1 cellular context compared by ENCODE assay signal in the genomic region with DNA sequence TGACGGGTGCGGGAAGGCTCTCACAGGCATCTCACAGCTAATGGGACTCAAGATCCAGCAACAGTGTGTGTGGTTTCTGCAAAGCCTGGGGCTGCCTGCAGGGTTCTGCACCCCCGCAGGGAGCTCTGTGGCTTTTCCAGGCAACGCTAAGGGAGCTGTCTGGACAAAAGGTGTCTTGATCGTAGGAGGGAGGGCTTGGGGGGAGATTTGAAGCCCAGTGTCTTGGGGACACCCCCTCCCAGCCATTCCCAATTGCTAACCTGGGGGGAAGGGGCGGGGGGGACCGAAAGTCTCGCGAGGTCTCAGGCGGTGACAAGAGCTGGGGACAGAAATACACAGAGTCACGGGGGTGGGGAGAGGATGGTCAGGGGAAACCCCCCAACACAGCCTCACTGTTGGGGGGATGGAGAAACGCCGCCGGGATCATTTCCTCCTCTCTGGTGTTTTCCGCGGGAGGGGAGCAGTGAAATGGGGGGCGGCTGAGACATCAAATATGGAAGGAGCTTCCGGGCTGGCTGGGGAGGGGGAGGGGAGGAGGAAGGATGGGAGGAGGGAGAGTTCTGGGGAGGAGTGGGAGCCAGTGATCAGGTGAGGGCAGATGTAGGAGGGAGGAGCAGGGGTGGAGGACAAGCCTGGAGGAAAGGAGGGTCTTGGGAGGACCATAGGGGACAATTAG.
TF ChIP-seq lines count a peak whose summit lies in the region.

No MANE protein-coding gene starts in this region.

TF ChIP-seq in HEK293, 187 proteins besides CTCF, POLR2A, EP300 and RAD21 (continued from another document and continues in another):
- TF ChIP-seq ZSCAN5A (tag by site-specific recombination; IDR thresholded peaks at IDR 0.05) (no peak), ZNF214 (tag by site-specific recombination; IDR thresholded peaks at IDR 0.05; ENCODE audit: borderline replicate concordance) (no peak), ZIC2 (tag by site-specific recombination; IDR thresholded peaks at IDR 0.05) (peak; percentile 83), ZNF2 (tag by site-specific recombination; IDR thresholded peaks at IDR 0.05) (no peak; the same call in 1 of the 2 replicates), ZNF292 (tag by site-specific recombination; IDR thresholded peaks at IDR 0.05; ENCODE audit: borderline replicate concordance, low read depth) (no peak), ZNF561 (tag by site-specific recombination; IDR thresholded peaks at IDR 0.05; ENCODE audit: borderline replicate concordance) (0 out of 2 replicates have a peak, but pooled peaks have one; percentile 19), ZNF548 (tag by site-specific recombination; IDR thresholded peaks at IDR 0.05) (no peak), ZNF398 (tag by site-specific recombination; IDR thresholded peaks at IDR 0.05) (peak; percentile 96), ZNF76 (tag by site-specific recombination; IDR thresholded peaks at IDR 0.05; ENCODE audit: borderline replicate concordance, low read depth) (peak; percentile 57; the same call in 1 of the 2 replicates), ZNF670 (tag by site-specific recombination; IDR thresholded peaks at IDR 0.05; ENCODE audit: low read depth) (no peak), ZNF624 (tag by site-specific recombination; IDR thresholded peaks at IDR 0.05) (no peak), ZFHX2 (tag by site-specific recombination; conservative IDR thresholded peaks at IDR 0.05) (peak; percentile 83), ZNF629 (tag by site-specific recombination; IDR thresholded peaks at IDR 0.05) (peak; percentile 30; the same call in 1 of the 2 replicates), ZNF140 (tag by site-specific recombination; IDR thresholded peaks at IDR 0.05) (no peak), KLF10 (tag by site-specific recombination; IDR thresholded peaks at IDR 0.05) (no peak), YY2 (tag by site-specific recombination; IDR thresholded peaks at IDR 0.05) (peak; percentile 69), ZBTB1 (tag by site-specific recombination; IDR thresholded peaks at IDR 0.05) (no peak), KLF16 (tag by site-specific recombination; IDR thresholded peaks at IDR 0.05) (peak; percentile 59), KLF8 (tag by site-specific recombination; IDR thresholded peaks at IDR 0.05) (peak; percentile 82), ZNF521 (tag by site-specific recombination; IDR thresholded peaks at IDR 0.05) (no peak), ZNF211 (tag by site-specific recombination; IDR thresholded peaks at IDR 0.05; ENCODE audit: low read depth) (no peak), ZNF514 (tag by site-specific recombination; IDR thresholded peaks at IDR 0.05) (no peak), ZNF558 (tag by site-specific recombination; IDR thresholded peaks at IDR 0.05) (no peak), PRDM10 (tag by site-specific recombination; IDR thresholded peaks at IDR 0.05) (peak; percentile 97), ZEB2 (tag by site-specific recombination; IDR thresholded peaks at IDR 0.05) (0 out of 2 replicates have a peak, but pooled peaks have one; percentile 23), ZBTB20 (tag by site-specific recombination; IDR thresholded peaks at IDR 0.05) (peak; percentile 77), HOXC10 (CRISPR knock-in tag; IDR thresholded peaks at IDR 0.05) (no peak), ZNF184 (tag by site-specific recombination; IDR thresholded peaks at IDR 0.05) (no peak), GLIS1 (tag by site-specific recombination; IDR thresholded peaks at IDR 0.05) (peak; percentile 63; the same call in 1 of the 2 replicates), ZNF585B (tag by site-specific recombination; IDR thresholded peaks at IDR 0.05) (no peak), REPIN1 (tag by site-specific recombination; IDR thresholded peaks at IDR 0.05; ENCODE audit: low read depth) (no peak), ZNF791 (tag by site-specific recombination; IDR thresholded peaks at IDR 0.05) (no peak), ZXDB (tag by site-specific recombination; IDR thresholded peaks at IDR 0.05) (peak; percentile 76), ZNF404 (tag by site-specific recombination; IDR thresholded peaks at IDR 0.05) (no peak), ZNF645 (tag by site-specific recombination; IDR thresholded peaks at IDR 0.05) (no peak), ZNF560 (tag by site-specific recombination; IDR thresholded peaks at IDR 0.05; ENCODE audit: borderline replicate concordance) (no peak), ZNF248 (tag by site-specific recombination; IDR thresholded peaks at IDR 0.05) (no peak)
- TF ChIP-seq, protein P1, sequence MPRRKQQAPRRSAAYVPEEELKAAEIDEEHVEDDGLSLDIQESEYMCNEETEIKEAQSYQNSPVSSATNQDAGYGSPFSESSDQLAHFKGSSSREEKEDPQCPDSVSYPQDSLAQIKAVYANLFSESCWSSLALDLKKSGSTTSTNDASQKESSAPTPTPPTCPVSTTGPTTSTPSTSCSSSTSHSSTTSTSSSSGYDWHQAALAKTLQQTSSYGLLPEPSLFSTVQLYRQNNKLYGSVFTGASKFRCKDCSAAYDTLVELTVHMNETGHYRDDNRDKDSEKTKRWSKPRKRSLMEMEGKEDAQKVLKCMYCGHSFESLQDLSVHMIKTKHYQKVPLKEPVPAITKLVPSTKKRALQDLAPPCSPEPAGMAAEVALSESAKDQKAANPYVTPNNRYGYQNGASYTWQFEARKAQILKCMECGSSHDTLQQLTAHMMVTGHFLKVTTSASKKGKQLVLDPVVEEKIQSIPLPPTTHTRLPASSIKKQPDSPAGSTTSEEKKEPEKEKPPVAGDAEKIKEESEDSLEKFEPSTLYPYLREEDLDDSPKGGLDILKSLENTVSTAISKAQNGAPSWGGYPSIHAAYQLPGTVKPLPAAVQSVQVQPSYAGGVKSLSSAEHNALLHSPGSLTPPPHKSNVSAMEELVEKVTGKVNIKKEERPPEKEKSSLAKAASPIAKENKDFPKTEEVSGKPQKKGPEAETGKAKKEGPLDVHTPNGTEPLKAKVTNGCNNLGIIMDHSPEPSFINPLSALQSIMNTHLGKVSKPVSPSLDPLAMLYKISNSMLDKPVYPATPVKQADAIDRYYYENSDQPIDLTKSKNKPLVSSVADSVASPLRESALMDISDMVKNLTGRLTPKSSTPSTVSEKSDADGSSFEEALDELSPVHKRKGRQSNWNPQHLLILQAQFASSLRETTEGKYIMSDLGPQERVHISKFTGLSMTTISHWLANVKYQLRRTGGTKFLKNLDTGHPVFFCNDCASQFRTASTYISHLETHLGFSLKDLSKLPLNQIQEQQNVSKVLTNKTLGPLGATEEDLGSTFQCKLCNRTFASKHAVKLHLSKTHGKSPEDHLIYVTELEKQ (tag by site-specific recombination; IDR thresholded peaks at IDR 0.05; ENCODE audit: borderline replicate concordance) = no peak
- TF ChIP-seq, protein P2, sequence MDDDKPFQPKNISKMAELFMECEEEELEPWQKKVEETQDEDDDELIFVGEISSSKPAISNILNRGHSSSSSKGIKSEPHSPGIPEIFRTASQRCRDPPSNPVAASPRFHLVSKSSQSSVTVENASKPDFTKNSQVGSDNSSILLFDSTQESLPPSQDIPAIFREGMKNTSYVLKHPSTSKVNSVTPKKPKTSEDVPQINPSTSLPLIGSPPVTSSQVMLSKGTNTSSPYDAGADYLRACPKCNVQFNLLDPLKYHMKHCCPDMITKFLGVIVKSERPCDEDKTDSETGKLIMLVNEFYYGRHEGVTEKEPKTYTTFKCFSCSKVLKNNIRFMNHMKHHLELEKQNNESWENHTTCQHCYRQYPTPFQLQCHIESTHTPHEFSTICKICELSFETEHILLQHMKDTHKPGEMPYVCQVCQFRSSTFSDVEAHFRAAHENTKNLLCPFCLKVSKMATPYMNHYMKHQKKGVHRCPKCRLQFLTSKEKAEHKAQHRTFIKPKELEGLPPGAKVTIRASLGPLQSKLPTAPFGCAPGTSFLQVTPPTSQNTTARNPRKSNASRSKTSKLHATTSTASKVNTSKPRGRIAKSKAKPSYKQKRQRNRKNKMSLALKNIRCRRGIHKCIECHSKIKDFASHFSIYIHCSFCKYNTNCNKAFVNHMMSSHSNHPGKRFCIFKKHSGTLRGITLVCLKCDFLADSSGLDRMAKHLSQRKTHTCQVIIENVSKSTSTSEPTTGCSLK (tag by site-specific recombination; IDR thresholded peaks at IDR 0.05) = no peak
- TF ChIP-seq, protein P3, sequence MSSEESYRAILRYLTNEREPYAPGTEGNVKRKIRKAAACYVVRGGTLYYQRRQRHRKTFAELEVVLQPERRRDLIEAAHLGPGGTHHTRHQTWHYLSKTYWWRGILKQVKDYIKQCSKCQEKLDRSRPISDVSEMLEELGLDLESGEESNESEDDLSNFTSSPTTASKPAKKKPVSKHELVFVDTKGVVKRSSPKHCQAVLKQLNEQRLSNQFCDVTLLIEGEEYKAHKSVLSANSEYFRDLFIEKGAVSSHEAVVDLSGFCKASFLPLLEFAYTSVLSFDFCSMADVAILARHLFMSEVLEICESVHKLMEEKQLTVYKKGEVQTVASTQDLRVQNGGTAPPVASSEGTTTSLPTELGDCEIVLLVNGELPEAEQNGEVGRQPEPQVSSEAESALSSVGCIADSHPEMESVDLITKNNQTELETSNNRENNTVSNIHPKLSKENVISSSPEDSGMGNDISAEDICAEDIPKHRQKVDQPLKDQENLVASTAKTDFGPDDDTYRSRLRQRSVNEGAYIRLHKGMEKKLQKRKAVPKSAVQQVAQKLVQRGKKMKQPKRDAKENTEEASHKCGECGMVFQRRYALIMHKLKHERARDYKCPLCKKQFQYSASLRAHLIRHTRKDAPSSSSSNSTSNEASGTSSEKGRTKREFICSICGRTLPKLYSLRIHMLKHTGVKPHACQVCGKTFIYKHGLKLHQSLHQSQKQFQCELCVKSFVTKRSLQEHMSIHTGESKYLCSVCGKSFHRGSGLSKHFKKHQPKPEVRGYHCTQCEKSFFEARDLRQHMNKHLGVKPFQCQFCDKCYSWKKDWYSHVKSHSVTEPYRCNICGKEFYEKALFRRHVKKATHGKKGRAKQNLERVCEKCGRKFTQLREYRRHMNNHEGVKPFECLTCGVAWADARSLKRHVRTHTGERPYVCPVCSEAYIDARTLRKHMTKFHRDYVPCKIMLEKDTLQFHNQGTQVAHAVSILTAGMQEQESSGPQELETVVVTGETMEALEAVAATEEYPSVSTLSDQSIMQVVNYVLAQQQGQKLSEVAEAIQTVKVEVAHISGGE (tag by site-specific recombination; conservative IDR thresholded peaks at IDR 0.05; ENCODE audit: low read depth) = 0 out of 2 replicates have a peak, but pooled peaks have one; percentile 14
